In the genomic region with DNA sequence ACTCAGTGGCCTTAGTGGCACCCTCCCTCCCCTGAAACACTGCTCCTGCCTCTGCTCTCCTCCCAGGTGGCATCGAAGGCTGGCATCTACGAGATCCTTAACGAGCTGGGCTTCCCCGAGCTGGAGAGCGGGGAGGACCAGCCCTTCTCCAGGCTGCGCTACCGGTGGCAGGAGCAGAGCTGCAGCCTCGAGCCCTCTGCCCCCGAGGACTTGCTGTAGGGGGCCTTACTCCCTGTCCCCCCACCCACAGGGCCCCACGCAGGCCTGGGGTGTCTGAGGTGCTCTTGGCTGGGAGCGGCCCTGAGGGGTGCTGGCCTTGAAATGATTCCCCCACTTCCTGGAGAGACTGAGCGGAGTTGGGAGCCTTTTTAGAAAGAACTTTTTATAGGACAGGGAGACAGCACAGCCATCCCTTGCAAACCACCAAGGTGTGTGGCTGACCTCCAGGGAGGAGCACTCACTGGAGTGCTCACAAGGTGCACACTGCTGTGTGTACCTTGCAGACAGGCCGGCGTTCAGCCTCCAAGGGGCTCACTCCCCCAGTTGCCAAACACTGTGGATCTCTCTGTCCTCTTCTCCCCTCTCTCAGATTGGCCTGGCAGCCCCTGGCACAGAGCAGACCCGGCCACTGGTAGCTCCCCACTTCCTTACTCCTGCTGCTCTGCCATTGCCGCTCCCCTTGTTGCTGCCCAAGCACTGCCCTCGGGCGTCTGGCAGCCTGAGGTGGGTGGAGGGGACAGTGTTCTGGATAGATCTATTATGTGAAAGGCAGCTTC, we compare ENCODE assay signal across 2 cellular contexts.
TF ChIP-seq lines count a peak whose summit lies in the region.

No MANE protein-coding gene starts in this region.

TF ChIP-seq in HCT116, 20 proteins besides CTCF, POLR2A, EP300 and RAD21 (continued from another document):
- TF ChIP-seq, protein P1, sequence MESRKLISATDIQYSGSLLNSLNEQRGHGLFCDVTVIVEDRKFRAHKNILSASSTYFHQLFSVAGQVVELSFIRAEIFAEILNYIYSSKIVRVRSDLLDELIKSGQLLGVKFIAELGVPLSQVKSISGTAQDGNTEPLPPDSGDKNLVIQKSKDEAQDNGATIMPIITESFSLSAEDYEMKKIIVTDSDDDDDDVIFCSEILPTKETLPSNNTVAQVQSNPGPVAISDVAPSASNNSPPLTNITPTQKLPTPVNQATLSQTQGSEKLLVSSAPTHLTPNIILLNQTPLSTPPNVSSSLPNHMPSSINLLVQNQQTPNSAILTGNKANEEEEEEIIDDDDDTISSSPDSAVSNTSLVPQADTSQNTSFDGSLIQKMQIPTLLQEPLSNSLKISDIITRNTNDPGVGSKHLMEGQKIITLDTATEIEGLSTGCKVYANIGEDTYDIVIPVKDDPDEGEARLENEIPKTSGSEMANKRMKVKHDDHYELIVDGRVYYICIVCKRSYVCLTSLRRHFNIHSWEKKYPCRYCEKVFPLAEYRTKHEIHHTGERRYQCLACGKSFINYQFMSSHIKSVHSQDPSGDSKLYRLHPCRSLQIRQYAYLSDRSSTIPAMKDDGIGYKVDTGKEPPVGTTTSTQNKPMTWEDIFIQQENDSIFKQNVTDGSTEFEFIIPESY (IDR thresholded peaks at IDR 0.05; ENCODE audit: extremely low read depth, insufficient replicate concordance, low read length), result no peak
- TF ChIP-seq SRF (IDR thresholded peaks at IDR 0.05; ENCODE audit: low read depth) (no peak), EGR1 (IDR thresholded peaks at IDR 0.05; ENCODE audit: low read depth) (no peak), EZH2 (IDR thresholded peaks at IDR 0.05) (no peak)
- TF ChIP-seq, protein P2, sequence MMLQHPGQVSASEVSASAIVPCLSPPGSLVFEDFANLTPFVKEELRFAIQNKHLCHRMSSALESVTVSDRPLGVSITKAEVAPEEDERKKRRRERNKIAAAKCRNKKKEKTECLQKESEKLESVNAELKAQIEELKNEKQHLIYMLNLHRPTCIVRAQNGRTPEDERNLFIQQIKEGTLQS (IDR thresholded peaks at IDR 0.05), result no peak

TF ChIP-seq in SK-N-SH treated with all-trans-retinoic acid at 6 μM for 48 hours, 23 proteins besides CTCF, POLR2A, EP300 and RAD21 (continued from another document):
- TF ChIP-seq, protein P3, sequence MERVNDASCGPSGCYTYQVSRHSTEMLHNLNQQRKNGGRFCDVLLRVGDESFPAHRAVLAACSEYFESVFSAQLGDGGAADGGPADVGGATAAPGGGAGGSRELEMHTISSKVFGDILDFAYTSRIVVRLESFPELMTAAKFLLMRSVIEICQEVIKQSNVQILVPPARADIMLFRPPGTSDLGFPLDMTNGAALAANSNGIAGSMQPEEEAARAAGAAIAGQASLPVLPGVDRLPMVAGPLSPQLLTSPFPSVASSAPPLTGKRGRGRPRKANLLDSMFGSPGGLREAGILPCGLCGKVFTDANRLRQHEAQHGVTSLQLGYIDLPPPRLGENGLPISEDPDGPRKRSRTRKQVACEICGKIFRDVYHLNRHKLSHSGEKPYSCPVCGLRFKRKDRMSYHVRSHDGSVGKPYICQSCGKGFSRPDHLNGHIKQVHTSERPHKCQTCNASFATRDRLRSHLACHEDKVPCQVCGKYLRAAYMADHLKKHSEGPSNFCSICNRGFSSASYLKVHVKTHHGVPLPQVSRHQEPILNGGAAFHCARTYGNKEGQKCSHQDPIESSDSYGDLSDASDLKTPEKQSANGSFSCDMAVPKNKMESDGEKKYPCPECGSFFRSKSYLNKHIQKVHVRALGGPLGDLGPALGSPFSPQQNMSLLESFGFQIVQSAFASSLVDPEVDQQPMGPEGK (CRISPR knock-in tag; IDR thresholded peaks at IDR 0.05; ENCODE audit: borderline replicate concordance), result no peak
- TF ChIP-seq ZFP3 (CRISPR knock-in tag; IDR thresholded peaks at IDR 0.05) (no peak), ARNTL (CRISPR knock-in tag; IDR thresholded peaks at IDR 0.05; ENCODE audit: borderline replicate concordance, low read depth) (no peak), GLIS3 (CRISPR knock-in tag; IDR thresholded peaks at IDR 0.05) (no peak), BACH2 (CRISPR knock-in tag; IDR thresholded peaks at IDR 0.05; ENCODE audit: borderline replicate concordance) (no peak), TCF4 (CRISPR knock-in tag; IDR thresholded peaks at IDR 0.05; ENCODE audit: borderline replicate concordance) (no peak), TOX (CRISPR knock-in tag; IDR thresholded peaks at IDR 0.05; ENCODE audit: borderline replicate concordance) (no peak), RARB (CRISPR knock-in tag; IDR thresholded peaks at IDR 0.05) (no peak), CSDC2 (CRISPR knock-in tag; IDR thresholded peaks at IDR 0.05) (no peak), ZC3H10 (CRISPR knock-in tag; IDR thresholded peaks at IDR 0.05) (no peak), PPARA (CRISPR knock-in tag; IDR thresholded peaks at IDR 0.05; ENCODE audit: borderline replicate concordance) (no peak), SNAI2 (CRISPR knock-in tag; IDR thresholded peaks at IDR 0.05) (no peak), ESRRG (CRISPR knock-in tag; IDR thresholded peaks at IDR 0.05) (no peak)
- TF ChIP-seq, protein P4, sequence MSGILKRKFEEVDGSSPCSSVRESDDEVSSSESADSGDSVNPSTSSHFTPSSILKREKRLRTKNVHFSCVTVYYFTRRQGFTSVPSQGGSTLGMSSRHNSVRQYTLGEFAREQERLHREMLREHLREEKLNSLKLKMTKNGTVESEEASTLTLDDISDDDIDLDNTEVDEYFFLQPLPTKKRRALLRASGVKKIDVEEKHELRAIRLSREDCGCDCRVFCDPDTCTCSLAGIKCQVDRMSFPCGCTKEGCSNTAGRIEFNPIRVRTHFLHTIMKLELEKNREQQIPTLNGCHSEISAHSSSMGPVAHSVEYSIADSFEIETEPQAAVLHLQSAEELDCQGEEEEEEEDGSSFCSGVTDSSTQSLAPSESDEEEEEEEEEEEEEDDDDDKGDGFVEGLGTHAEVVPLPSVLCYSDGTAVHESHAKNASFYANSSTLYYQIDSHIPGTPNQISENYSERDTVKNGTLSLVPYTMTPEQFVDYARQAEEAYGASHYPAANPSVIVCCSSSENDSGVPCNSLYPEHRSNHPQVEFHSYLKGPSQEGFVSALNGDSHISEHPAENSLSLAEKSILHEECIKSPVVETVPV (CRISPR knock-in tag; IDR thresholded peaks at IDR 0.05), result no peak
- TF ChIP-seq, protein P5, sequence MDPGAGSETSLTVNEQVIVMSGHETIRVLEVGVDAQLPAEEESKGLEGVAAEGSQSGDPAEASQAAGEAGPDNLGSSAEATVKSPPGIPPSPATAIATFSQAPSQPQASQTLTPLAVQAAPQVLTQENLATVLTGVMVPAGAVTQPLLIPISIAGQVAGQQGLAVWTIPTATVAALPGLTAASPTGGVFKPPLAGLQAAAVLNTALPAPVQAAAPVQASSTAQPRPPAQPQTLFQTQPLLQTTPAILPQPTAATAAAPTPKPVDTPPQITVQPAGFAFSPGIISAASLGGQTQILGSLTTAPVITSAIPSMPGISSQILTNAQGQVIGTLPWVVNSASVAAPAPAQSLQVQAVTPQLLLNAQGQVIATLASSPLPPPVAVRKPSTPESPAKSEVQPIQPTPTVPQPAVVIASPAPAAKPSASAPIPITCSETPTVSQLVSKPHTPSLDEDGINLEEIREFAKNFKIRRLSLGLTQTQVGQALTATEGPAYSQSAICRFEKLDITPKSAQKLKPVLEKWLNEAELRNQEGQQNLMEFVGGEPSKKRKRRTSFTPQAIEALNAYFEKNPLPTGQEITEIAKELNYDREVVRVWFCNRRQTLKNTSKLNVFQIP (CRISPR knock-in tag; IDR thresholded peaks at IDR 0.05; ENCODE audit: borderline replicate concordance, low read depth), result no peak
- TF ChIP-seq, protein P6, sequence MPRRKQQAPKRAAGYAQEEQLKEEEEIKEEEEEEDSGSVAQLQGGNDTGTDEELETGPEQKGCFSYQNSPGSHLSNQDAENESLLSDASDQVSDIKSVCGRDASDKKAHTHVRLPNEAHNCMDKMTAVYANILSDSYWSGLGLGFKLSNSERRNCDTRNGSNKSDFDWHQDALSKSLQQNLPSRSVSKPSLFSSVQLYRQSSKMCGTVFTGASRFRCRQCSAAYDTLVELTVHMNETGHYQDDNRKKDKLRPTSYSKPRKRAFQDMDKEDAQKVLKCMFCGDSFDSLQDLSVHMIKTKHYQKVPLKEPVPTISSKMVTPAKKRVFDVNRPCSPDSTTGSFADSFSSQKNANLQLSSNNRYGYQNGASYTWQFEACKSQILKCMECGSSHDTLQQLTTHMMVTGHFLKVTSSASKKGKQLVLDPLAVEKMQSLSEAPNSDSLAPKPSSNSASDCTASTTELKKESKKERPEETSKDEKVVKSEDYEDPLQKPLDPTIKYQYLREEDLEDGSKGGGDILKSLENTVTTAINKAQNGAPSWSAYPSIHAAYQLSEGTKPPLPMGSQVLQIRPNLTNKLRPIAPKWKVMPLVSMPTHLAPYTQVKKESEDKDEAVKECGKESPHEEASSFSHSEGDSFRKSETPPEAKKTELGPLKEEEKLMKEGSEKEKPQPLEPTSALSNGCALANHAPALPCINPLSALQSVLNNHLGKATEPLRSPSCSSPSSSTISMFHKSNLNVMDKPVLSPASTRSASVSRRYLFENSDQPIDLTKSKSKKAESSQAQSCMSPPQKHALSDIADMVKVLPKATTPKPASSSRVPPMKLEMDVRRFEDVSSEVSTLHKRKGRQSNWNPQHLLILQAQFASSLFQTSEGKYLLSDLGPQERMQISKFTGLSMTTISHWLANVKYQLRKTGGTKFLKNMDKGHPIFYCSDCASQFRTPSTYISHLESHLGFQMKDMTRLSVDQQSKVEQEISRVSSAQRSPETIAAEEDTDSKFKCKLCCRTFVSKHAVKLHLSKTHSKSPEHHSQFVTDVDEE (CRISPR knock-in tag; IDR thresholded peaks at IDR 0.05), result no peak
- TF ChIP-seq, protein P7, sequence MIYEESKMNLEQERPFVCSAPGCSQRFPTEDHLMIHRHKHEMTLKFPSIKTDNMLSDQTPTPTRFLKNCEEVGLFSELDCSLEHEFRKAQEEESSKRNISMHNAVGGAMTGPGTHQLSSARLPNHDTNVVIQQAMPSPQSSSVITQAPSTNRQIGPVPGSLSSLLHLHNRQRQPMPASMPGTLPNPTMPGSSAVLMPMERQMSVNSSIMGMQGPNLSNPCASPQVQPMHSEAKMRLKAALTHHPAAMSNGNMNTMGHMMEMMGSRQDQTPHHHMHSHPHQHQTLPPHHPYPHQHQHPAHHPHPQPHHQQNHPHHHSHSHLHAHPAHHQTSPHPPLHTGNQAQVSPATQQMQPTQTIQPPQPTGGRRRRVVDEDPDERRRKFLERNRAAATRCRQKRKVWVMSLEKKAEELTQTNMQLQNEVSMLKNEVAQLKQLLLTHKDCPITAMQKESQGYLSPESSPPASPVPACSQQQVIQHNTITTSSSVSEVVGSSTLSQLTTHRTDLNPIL (CRISPR knock-in tag; IDR thresholded peaks at IDR 0.05; ENCODE audit: low read depth), result no peak
